21 cellular contexts compared by ENCODE assay signal in the genomic region with DNA sequence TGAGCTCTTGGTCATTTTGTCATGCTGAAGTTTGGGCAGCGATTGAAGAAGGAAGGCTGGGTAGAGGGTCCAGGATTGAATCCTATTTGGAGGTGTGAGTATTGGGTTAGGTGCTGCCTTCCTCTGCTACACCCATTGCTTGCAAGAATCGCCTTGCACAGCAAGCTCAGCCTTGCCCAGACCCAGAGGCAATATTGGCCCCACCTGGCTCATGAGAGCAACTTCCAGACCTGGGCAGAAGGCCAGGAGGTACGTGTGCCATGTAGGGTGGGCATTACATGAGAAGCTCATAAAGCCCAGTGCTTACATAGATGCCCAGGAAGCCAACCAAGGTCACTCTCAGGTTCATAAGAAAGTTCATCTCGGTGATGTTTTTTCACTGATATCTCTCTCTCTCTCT.
DNase-seq lines count a peak whose midpoint lies in the region; ATAC-seq, FAIRE-seq and TF ChIP-seq lines count a peak whose summit lies in the region.
"Had no signal": no experiment of that assay in that cellular context is flagged by ENCODE, and none has a peak within 500 bp of the region (broad histone marks: within the 10 kb centered on the region; RNA-seq: fewer than 3 reads in every experiment).

No MANE protein-coding gene starts in this region.

- no peak overlapping the region for H4K8ac ChIP-seq in H1 (ENCODE audit: extremely low read depth, insufficient read depth, low read length)

- H3K36me3 Mint-ChIP-seq in mesothelial cell of epicardium, result no peaks in the 10 kb centered on the region
- H3K36me3 Mint-ChIP-seq: CD14-positive monocyte had no signal

- no peak overlapping the region for H4K91ac ChIP-seq in H1 (replicated peaks; ENCODE audit: insufficient read length, low read length)

- no peak overlapping the region for H2AFZ ChIP-seq in H1 (ENCODE audit: low read length)

- H3K27ac ChIP-seq in H1 (ENCODE audit: low read depth, low read length) (no peak overlapping the region), tibial artery (no peak overlapping the region), uterus (no peak overlapping the region)
- H3K27ac ChIP-seq: Peyer's patch had no signal

- no peaks in the 10 kb centered on the region for H3K27me3 Mint-ChIP-seq in mesothelial cell of epicardium (ENCODE audit: low read depth)

- H3K27me3 ChIP-seq in H1 (replicated peaks in 1 of 4; ENCODE audit: control insufficient read depth in 3 of 4, extremely low read depth in 1 of 4, insufficient read depth in 3 of 4, low read length in 3 of 4) (peaks cover 3 to 13% (median 11%) of the 10 kb centered on the region in 4 experiments; a peak in 5 of 7 replicates), tibial artery (no peaks in the 10 kb centered on the region), uterus (no peaks in the 10 kb centered on the region)
- H3K27me3 ChIP-seq: Peyer's patch had no signal

- no peak overlapping the region for H3K9ac ChIP-seq in H1 (replicated peaks in 1 of 4; ENCODE audit: extremely low read depth in 1 of 4, low read depth in 3 of 4, low read length in 3 of 4)

- peaks cover 43% of the 10 kb centered on the region for H3K4me1 Mint-ChIP-seq in mesothelial cell of epicardium
- H3K4me1 Mint-ChIP-seq: CD14-positive monocyte had no signal

- no peak overlapping the region for H3K4me3 Mint-ChIP-seq in mesothelial cell of epicardium
- H3K4me3 Mint-ChIP-seq: CD14-positive monocyte had no signal

- H2BK15ac ChIP-seq in H1 (ENCODE audit: low read length), result 0 out of 2 replicates have a peak overlapping the region, but pooled peaks have one; percentile 3

- no peak for ATAC-seq in esophagus mucosa
- ATAC-seq: HCT116, HepG2, SK-N-SH treated with all-trans-retinoic acid at 6 μM for 48 hours had no signal

- H3K23ac ChIP-seq in H1 (ENCODE audit: insufficient read length), result no peak overlapping the region

- no peaks in the 10 kb centered on the region for H3K9me3 ChIP-seq in H1 (ENCODE audit: insufficient read depth in 2 of 2, low read depth in 1 of 2, low read length in 1 of 2)
- H3K9me3 ChIP-seq in tibial artery, result no peaks in the 10 kb centered on the region
- no peaks in the 10 kb centered on the region for H3K9me3 ChIP-seq in uterus
- H3K9me3 ChIP-seq: Peyer's patch had no signal

- no peak for TF ChIP-seq RAD21 in H1 (IDR thresholded peaks at IDR 0.05 in 1 of 2, conservative IDR thresholded peaks at IDR 0.05 in 1 of 2; ENCODE audit: low read depth in 2 of 2, low read length in 2 of 2)

- H3K27ac Mint-ChIP-seq in mesothelial cell of epicardium, result peak overlapping the region; percentile 87

- H3K23me2 ChIP-seq in H1 (ENCODE audit: low read depth, low read length), result no peaks in the 10 kb centered on the region; the same call in 1 of the 2 replicates

- FAIRE-seq in H1 (lab: Jason Lieb, UNC), result no peak
- FAIRE-seq: A204.1, G401.6, GM12891, HepG2 had no signal

- DNase-seq in NCI-H1105 treated with DMSO at 0.1 percent for 48 hours (lab: John Stamatoyannopoulos, UW), result peak; percentile 9
- no peak for DNase-seq in NCI-H1105 (lab: John Stamatoyannopoulos, UW)
- DNase-seq in H1 (ENCODE audit: low read depth in 1 of 2, low spot score in 2 of 2), result no peak
- DNase-seq in mesothelial cell of epicardium (ENCODE audit: low spot score in 2 of 2, unreplicated experiment in 2 of 2), result no peak
- no peak for DNase-seq in tibial artery
- DNase-seq in uterus, result no peak
- no peak for DNase-seq in epidermal melanocyte (ENCODE audit: insufficient read length, low spot score)
- DNase-seq: DMS79, MM.1S, NCI-H1930, NCI-H524, Peyer's patch, SHP77 had no signal

- no peak overlapping the region for H2BK20ac ChIP-seq in H1 (ENCODE audit: low read length)

- no peak for TF ChIP-seq EP300 in H1 (IDR thresholded peaks at IDR 0.05; ENCODE audit: borderline replicate concordance in 1 of 2, low read depth in 2 of 2, low read length in 2 of 2)

- H3K4me2 ChIP-seq in H1 (ENCODE audit: insufficient read depth in 1 of 2, low read depth in 2 of 2, low read length in 2 of 2), result peak overlapping the region; percentile 56 to 59

- no peak overlapping the region for H3K4ac ChIP-seq in H1 (replicated peaks; ENCODE audit: insufficient read length, low read depth, low read length)

- H3K79me2 ChIP-seq in H1 (ENCODE audit: control insufficient read depth in 1 of 2, insufficient read depth in 2 of 2, low read length in 2 of 2), result no peaks in the 10 kb centered on the region

- WGBS in H1 (ENCODE audit: extremely low coverage in 1 of 2, insufficient coverage in 1 of 2, insufficient read length in 1 of 2, insufficient replicate concordance in 2 of 2, low coverage in 1 of 2, low lambda C conversion rate in 2 of 2, missing lambda C conversion rate in 1 of 2), 2 experiments, result 92% methylated on average over 4 of the region's 4 CpGs; no CpG with 5 or more reads in 1 of the 2 experiments

- no peak overlapping the region for H4K5ac ChIP-seq in H1 (ENCODE audit: insufficient read length, low read depth, low read length)

- no peak overlapping the region for H2BK5ac ChIP-seq in H1 (ENCODE audit: low read depth, low read length)

- TF ChIP-seq CTCF in H1 (IDR thresholded peaks at IDR 0.05; ENCODE audit: control extremely low read depth in 1 of 3, insufficient read depth in 1 of 3, low read depth in 1 of 3, low read length in 3 of 3), result no peak
- TF ChIP-seq CTCF in mesothelial cell of epicardium (IDR thresholded peaks at IDR 0.05; ENCODE audit: unreplicated experiment), result no peak
- no peak for TF ChIP-seq CTCF in tibial artery (IDR thresholded peaks at IDR 0.05)
- no peak for TF ChIP-seq CTCF in uterus (IDR thresholded peaks at IDR 0.05)

- no peak overlapping the region for H3K56ac ChIP-seq in H1 (replicated peaks; ENCODE audit: insufficient read length, low read depth, low read length)

- no peaks in the 10 kb centered on the region for H4K20me1 ChIP-seq in H1 (replicated peaks in 1 of 2; ENCODE audit: control insufficient read depth in 1 of 2, insufficient read depth in 2 of 2, low read length in 2 of 2)

- POLR2A ChIA-PET in H1 (lab: Charles Lee; ENCODE audit: partially characterized antibody), result no interaction called here

- H3K4me3 ChIP-seq in H1 (ENCODE audit: extremely low read depth in 1 of 4, insufficient read depth in 2 of 4, low read depth in 3 of 4, low read length in 4 of 4) (peak overlapping the region in 1 of 4 experiments; percentile 25; a peak in 1 of 8 replicates), tibial artery (no peak overlapping the region), uterus (no peak overlapping the region)
- H3K4me3 ChIP-seq: Peyer's patch had no signal

- no peaks in the 10 kb centered on the region for H3K79me1 ChIP-seq in H1 (ENCODE audit: low read depth, low read length)

- peak overlapping the region; percentile 78; the same call in 1 of the 2 replicates for H2BK12ac ChIP-seq in H1 (ENCODE audit: low read depth, low read length)

- no peak overlapping the region for H2BK120ac ChIP-seq in H1 (replicated peaks; ENCODE audit: low read depth, low read length)

- H3K4me1 ChIP-seq in H1 (replicated peaks in 1 of 4; ENCODE audit: control insufficient read depth in 3 of 4, insufficient read depth in 4 of 4, low read length in 3 of 4) (peaks cover 4 to 10% (median 7%) of the 10 kb centered on the region in 4 experiments; a peak in 6 of 7 replicates), tibial artery (no peaks in the 10 kb centered on the region), uterus (no peaks in the 10 kb centered on the region)
- H3K4me1 ChIP-seq: Peyer's patch had no signal

- TF ChIP-seq POLR2A in H1 (IDR thresholded peaks at IDR 0.05; ENCODE audit: control extremely low read depth in 1 of 2, low read depth in 2 of 2, low read length in 2 of 2) (no peak), uterus (IDR thresholded peaks at IDR 0.05) (no peak)

- no peaks in the 10 kb centered on the region for H3K36me3 ChIP-seq in H1 (ENCODE audit: control insufficient read depth in 2 of 4, insufficient read depth in 4 of 4, low read length in 3 of 4)
- H3K36me3 ChIP-seq in tibial artery, result no peaks in the 10 kb centered on the region
- H3K36me3 ChIP-seq in uterus, result no peaks in the 10 kb centered on the region
- H3K36me3 ChIP-seq: Peyer's patch had no signal

- intact Hi-C loops in tibial artery (cut with DNase I; ENCODE audit: low total_unique reads), result no loop called here
- intact Hi-C loops in uterus (cut with DNase I; ENCODE audit: low total_unique reads), result no loop called here

- no peak overlapping the region for H3K18ac ChIP-seq in H1 (ENCODE audit: extremely low read depth, low read length)

- CTCF ChIA-PET in H1 (lab: Charles Lee; ENCODE audit: partially characterized antibody), result interaction anchor here (0.7 to 1.5 kb wide), 2 partner anchors 18 to 164 kb away, joined by 3 to 5 read pairs; no protein-coding TSS in a partner anchor

- H3K14ac ChIP-seq in H1 (ENCODE audit: insufficient read length), result no peak overlapping the region

- H3K9me3 Mint-ChIP-seq in mesothelial cell of epicardium, result no peaks in the 10 kb centered on the region

- H2AK5ac ChIP-seq in H1 (ENCODE audit: low read depth, low read length), result peak overlapping the region; percentile 57; the same call in 1 of the 2 replicates

TF ChIP-seq in H1, 55 proteins besides CTCF, POLR2A, EP300 and RAD21 (continues in another document):
- TF ChIP-seq MAFK (IDR thresholded peaks at IDR 0.05; ENCODE audit: low read depth, low read length) (no peak), PHF8 (conservative IDR thresholded peaks at IDR 0.05; ENCODE audit: low read depth, low read length) (no peak), SIN3A (conservative IDR thresholded peaks at IDR 0.05 in 1 of 2, IDR thresholded peaks at IDR 0.05 in 1 of 2; ENCODE audit: low read depth in 1 of 2, low read length in 2 of 2) (no peak), NANOG (IDR thresholded peaks at IDR 0.05; ENCODE audit: insufficient read depth, low read depth, low read length, poor library complexity, severe bottlenecking) (no peak), ZNF274 (IDR thresholded peaks at IDR 0.05; ENCODE audit: borderline replicate concordance, extremely low read depth, low read length) (no peak), TAF7 (optimal IDR thresholded peaks at IDR 0.05; ENCODE audit: borderline replicate concordance, low read depth, low read length) (no peak), SUZ12 (IDR thresholded peaks at IDR 0.05; ENCODE audit: low read length) (no peak), TCF12 (IDR thresholded peaks at IDR 0.05; ENCODE audit: low read depth, low read length) (no peak), EZH2 (IDR thresholded peaks at IDR 0.05; ENCODE audit: low read depth, low read length, severe bottlenecking) (no peak), RXRA (IDR thresholded peaks at IDR 0.05; ENCODE audit: insufficient read depth, low read depth, low read length) (no peak), HDAC2 (IDR thresholded peaks at IDR 0.05; ENCODE audit: borderline replicate concordance in 1 of 2, low read depth in 2 of 2, low read length in 2 of 2) (no peak), CHD1 (IDR thresholded peaks at IDR 0.05; ENCODE audit: low read depth, low read length) (no peak), ASH2L (IDR thresholded peaks at IDR 0.05; ENCODE audit: low read length) (no peak), SRF (IDR thresholded peaks at IDR 0.05; ENCODE audit: low read depth, low read length) (no peak)
- TF ChIP-seq, protein P1, sequence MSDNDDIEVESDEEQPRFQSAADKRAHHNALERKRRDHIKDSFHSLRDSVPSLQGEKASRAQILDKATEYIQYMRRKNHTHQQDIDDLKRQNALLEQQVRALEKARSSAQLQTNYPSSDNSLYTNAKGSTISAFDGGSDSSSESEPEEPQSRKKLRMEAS (IDR thresholded peaks at IDR 0.05), result no peak
